In the genomic region with DNA sequence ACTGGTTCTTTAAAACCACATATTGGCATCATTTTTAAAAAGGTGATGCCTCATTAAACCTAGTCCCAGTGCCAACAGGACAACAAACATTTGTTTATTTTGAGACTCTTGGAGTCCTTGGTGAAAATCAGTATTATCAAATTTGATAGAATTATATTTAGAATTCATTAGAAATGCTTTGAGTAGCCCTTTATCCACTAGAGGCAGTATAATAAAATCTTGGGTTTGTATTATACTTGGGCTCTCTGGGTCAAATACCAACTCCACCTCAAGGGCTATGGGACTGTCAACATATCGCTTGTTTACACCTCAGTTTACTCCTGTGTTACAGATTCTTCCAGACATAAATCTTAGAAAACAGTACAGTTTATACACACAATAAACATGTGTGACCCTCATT, we compare ENCODE assay signal across 12 cellular contexts.
DNase-seq lines count a peak whose midpoint lies in the region; ATAC-seq and TF ChIP-seq lines count a peak whose summit lies in the region.
"Had no signal": no experiment of that assay in that cellular context is flagged by ENCODE, and none has a peak within 500 bp of the region (broad histone marks: within the 10 kb centered on the region; RNA-seq: fewer than 3 reads in every experiment).

No MANE protein-coding gene starts in this region.

- H3K27ac ChIP-seq in GM23338 (ENCODE audit: low read depth) (no peak overlapping the region), Panc1 (ENCODE audit: low read length) (no peak overlapping the region)
- no peak overlapping the region for H3K27ac ChIP-seq in CD8-positive, alpha-beta T cell (ENCODE audit: low read depth, low read length)

- H3K4me1 Mint-ChIP-seq in GM23338 = no peaks in the 10 kb centered on the region
- H3K4me1 Mint-ChIP-seq in CD8-positive, alpha-beta T cell (ENCODE audit: low read depth) = no peaks in the 10 kb centered on the region
- H3K4me1 Mint-ChIP-seq in stimulated activated effector memory CD8-positive, alpha-beta T cell treated with anti-CD3 and anti-CD28 coated beads, Interleukin-12 subunit alpha, Interleukin-12 subunit beta, amount 100 ng/mL, for 72 hours = no peaks in the 10 kb centered on the region

- in situ Hi-C loops in Panc1 (cut with HindIII; ENCODE audit: low pct_unique_long_range_greater_than_20kb, low sequenced_read_pairs) = no loop called here

- no peak overlapping the region for H3K4me3 Mint-ChIP-seq in GM23338
- H3K4me3 Mint-ChIP-seq in CD8-positive, alpha-beta T cell = no peak overlapping the region
- H3K4me3 Mint-ChIP-seq in stimulated activated effector memory CD8-positive, alpha-beta T cell treated with anti-CD3 and anti-CD28 coated beads, Interleukin-12 subunit alpha, Interleukin-12 subunit beta, amount 100 ng/mL, for 72 hours = no peak overlapping the region
- H3K4me3 Mint-ChIP-seq: activated naive CD8-positive, alpha-beta T cell had no signal

- H3K27ac Mint-ChIP-seq in GM23338 = no peak overlapping the region
- no peak overlapping the region for H3K27ac Mint-ChIP-seq in CD8-positive, alpha-beta T cell
- no peak overlapping the region for H3K27ac Mint-ChIP-seq in stimulated activated effector memory CD8-positive, alpha-beta T cell treated with anti-CD3 and anti-CD28 coated beads, Interleukin-12 subunit alpha, Interleukin-12 subunit beta, amount 100 ng/mL, for 72 hours
- H3K27ac Mint-ChIP-seq: activated naive CD8-positive, alpha-beta T cell had no signal

- TF ChIP-seq CTCF in BJ (IDR thresholded peaks at IDR 0.05; ENCODE audit: insufficient read depth, low read depth, low read length) = peak; percentile 32
- TF ChIP-seq CTCF in GM23338 (conservative IDR thresholded peaks at IDR 0.05; ENCODE audit: low read depth in 2 of 2) = peak; percentile 34 to 59
- peak; percentile 38; the same call in 1 of the 2 replicates for TF ChIP-seq CTCF in Panc1 (IDR thresholded peaks at IDR 0.05)
- peak; percentile 39 for TF ChIP-seq CTCF in kidney epithelial cell (IDR thresholded peaks at IDR 0.05; ENCODE audit: insufficient read depth, low read length, poor library complexity, severe bottlenecking)
- no peak for TF ChIP-seq CTCF in CD8-positive, alpha-beta T cell (IDR thresholded peaks at IDR 0.05)

- H3K4me1 ChIP-seq in GM23338 (ENCODE audit: insufficient read depth) (no peaks in the 10 kb centered on the region), Panc1 (ENCODE audit: control insufficient read depth, insufficient read depth, low read length) (no peaks in the 10 kb centered on the region)
- H3K4me1 ChIP-seq in CD8-positive, alpha-beta T cell (ENCODE audit: insufficient read depth, low read length) = no peaks in the 10 kb centered on the region

- H3K4me3 ChIP-seq in BJ (ENCODE audit: low read depth, low read length) = no peak overlapping the region
- H3K4me3 ChIP-seq in GM23338 = no peak overlapping the region
- H3K4me3 ChIP-seq in Panc1 (ENCODE audit: low read depth in 2 of 2, low read length in 2 of 2) = no peak overlapping the region
- H3K4me3 ChIP-seq in kidney epithelial cell (ENCODE audit: low read depth, low read length) = no peak overlapping the region
- H3K4me3 ChIP-seq in CD8-positive, alpha-beta T cell (ENCODE audit: low read depth, low read length) = no peak overlapping the region

- H3K9me3 ChIP-seq in Panc1 (ENCODE audit: control insufficient read depth, insufficient read depth, low read depth, low read length) = no peaks in the 10 kb centered on the region
- no peaks in the 10 kb centered on the region for H3K9me3 ChIP-seq in CD8-positive, alpha-beta T cell (ENCODE audit: low read length)

- DNase-seq in BJ (ENCODE audit: low read depth) (no peak), GM23338 (ENCODE audit: low spot score) (peak; percentile 30), Panc1 (ENCODE audit: low read depth, low spot score) (no peak), kidney epithelial cell (ENCODE audit: low read depth) (no peak), activated gamma-delta T cell treated with Interleukin-2 at 50 U/mL for 16 hours (no peak), GDM1 (lab: John Stamatoyannopoulos, UW) (no peak)
- DNase-seq in CD8-positive, alpha-beta T cell = no peak
- no peak for DNase-seq in stimulated activated effector memory CD8-positive, alpha-beta T cell treated with anti-CD3 and anti-CD28 coated beads, Interleukin-12 subunit alpha, Interleukin-12 subunit beta, amount 100 ng/mL, for 72 hours (ENCODE audit: low spot score in 2 of 2)
- DNase-seq: hypothalamus, NCI-H1436 treated with DMSO at 0.1 percent for 48 hours, T1000 had no signal

- no peaks in the 10 kb centered on the region for H3K79me2 ChIP-seq in GM23338 (replicated peaks; ENCODE audit: insufficient read depth)

- POLR2A ChIA-PET in BJ (lab: Charles Lee) (no interaction called here), Panc1 (lab: Charles Lee) (no interaction called here)
- POLR2A ChIA-PET in CD8-positive, alpha-beta T cell (lab: Charles Lee) = no interaction called here

- no peaks in the 10 kb centered on the region for H3K27me3 Mint-ChIP-seq in GM23338 (ENCODE audit: insufficient read depth, low read depth, poor library complexity)
- peaks cover 2% of the 10 kb centered on the region for H3K27me3 Mint-ChIP-seq in CD8-positive, alpha-beta T cell (ENCODE audit: low read depth)

- H3K36me3 ChIP-seq in BJ (ENCODE audit: control insufficient read depth, insufficient read depth, low read length) = no peaks in the 10 kb centered on the region
- H3K36me3 ChIP-seq in GM23338 (ENCODE audit: insufficient read depth) = no peaks in the 10 kb centered on the region
- H3K36me3 ChIP-seq in Panc1 (ENCODE audit: control insufficient read depth, insufficient read depth, low read length) = no peaks in the 10 kb centered on the region
- H3K36me3 ChIP-seq in kidney epithelial cell (ENCODE audit: control insufficient read depth, insufficient read depth, low read length) = no peaks in the 10 kb centered on the region
- H3K36me3 ChIP-seq in CD8-positive, alpha-beta T cell (ENCODE audit: insufficient read depth, low read length) = no peaks in the 10 kb centered on the region

- H3K9me2 ChIP-seq in GM23338 (ENCODE audit: insufficient read depth) = no peaks in the 10 kb centered on the region

- H2AFZ ChIP-seq in GM23338 = no peak overlapping the region

- CTCF ChIA-PET in BJ (lab: Yijun Ruan, JAX) (no interaction called here), Panc1 (lab: Charles Lee) (no interaction called here)
- CTCF ChIA-PET in CD8-positive, alpha-beta T cell (lab: Charles Lee) = no interaction called here

- no TSS peak for BruUV-seq in Panc1 (replicated peaks; lab: Mats Ljungman, UMichigan)

- H4K20me1 ChIP-seq in GM23338 (replicated peaks; ENCODE audit: insufficient read depth) = no peaks in the 10 kb centered on the region

- intact Hi-C loops in Panc1 (cut with micrococcal nuclease; ENCODE audit: unreplicated experiment) = loop anchor here (5.0 to 10.0 kb wide), 3 partner anchors 538 to 1043 kb away; no protein-coding TSS in a partner anchor
- intact Hi-C loops in CD8-positive, alpha-beta T cell (cut with DNase I, micrococcal nuclease) = loop anchor here (5.0 kb wide), 2 partner anchors 833 to 1043 kb away; a partner anchor contains a TSS

- no peaks in the 10 kb centered on the region for H3K36me3 Mint-ChIP-seq in GM23338 (ENCODE audit: low read depth)
- no peaks in the 10 kb centered on the region for H3K36me3 Mint-ChIP-seq in CD8-positive, alpha-beta T cell
- no peaks in the 10 kb centered on the region for H3K36me3 Mint-ChIP-seq in stimulated activated effector memory CD8-positive, alpha-beta T cell treated with anti-CD3 and anti-CD28 coated beads, Interleukin-12 subunit alpha, Interleukin-12 subunit beta, amount 100 ng/mL, for 72 hours
- H3K36me3 Mint-ChIP-seq: activated naive CD8-positive, alpha-beta T cell had no signal

- H3K4me2 ChIP-seq in GM23338 = no peak overlapping the region

- no peaks in the 10 kb centered on the region for H3K9me3 Mint-ChIP-seq in GM23338
- no peaks in the 10 kb centered on the region for H3K9me3 Mint-ChIP-seq in CD8-positive, alpha-beta T cell
- H3K9me3 Mint-ChIP-seq in stimulated activated effector memory CD8-positive, alpha-beta T cell treated with anti-CD3 and anti-CD28 coated beads, Interleukin-12 subunit alpha, Interleukin-12 subunit beta, amount 100 ng/mL, for 72 hours = no peaks in the 10 kb centered on the region

- no peaks in the 10 kb centered on the region for H3F3A ChIP-seq in GM23338 (replicated peaks; ENCODE audit: low read depth)

- ATAC-seq in GM23338 = peak; percentile 48
- ATAC-seq in Panc1 = no peak
- no peak for ATAC-seq in CD8-positive, alpha-beta T cell
- ATAC-seq in stimulated activated effector memory CD8-positive, alpha-beta T cell treated with anti-CD3 and anti-CD28 coated beads, Interleukin-12 subunit alpha, Interleukin-12 subunit beta, amount 100 ng/mL, for 72 hours = no peak

- H3K27me3 ChIP-seq in BJ (ENCODE audit: control insufficient read depth, insufficient read depth, low read length) = no peaks in the 10 kb centered on the region
- no peaks in the 10 kb centered on the region for H3K27me3 ChIP-seq in GM23338 (ENCODE audit: insufficient read depth)
- H3K27me3 ChIP-seq in Panc1 (ENCODE audit: control insufficient read depth, insufficient read depth, low read length) = no peaks in the 10 kb centered on the region
- no peaks in the 10 kb centered on the region for H3K27me3 ChIP-seq in kidney epithelial cell (ENCODE audit: control insufficient read depth, insufficient read depth, low read length)
- H3K27me3 ChIP-seq in CD8-positive, alpha-beta T cell (ENCODE audit: insufficient read depth, low read length) = no peaks in the 10 kb centered on the region

TF ChIP-seq in GM23338, 12 proteins besides CTCF, POLR2A, EP300 and RAD21 (continues in another document):
- no peak for TF ChIP-seq ZNF331 (CRISPR knock-in tag; IDR thresholded peaks at IDR 0.05; ENCODE audit: low read depth)
- TF ChIP-seq JUNB (IDR thresholded peaks at IDR 0.05; ENCODE audit: unreplicated experiment) = no peak
- no peak for TF ChIP-seq EZH2 (IDR thresholded peaks at IDR 0.05; ENCODE audit: low read depth, unreplicated experiment)
- TF ChIP-seq STAT1 (IDR thresholded peaks at IDR 0.05; ENCODE audit: unreplicated experiment) = no peak
